ENCODE assay signal across 11 cellular contexts in genomic region chr16:87305505-87306391, GRCh38. TPM values are rescaled to one million over a fixed set of nuclear protein-coding genes. Genes with fewer than 3 reads are reported as not detected.
DNase-seq lines count a peak whose midpoint lies in the region; ATAC-seq, FAIRE-seq and TF ChIP-seq lines count a peak whose summit lies in the region.
"Had no signal": no experiment of that assay in that cellular context is flagged by ENCODE, and none has a peak within 500 bp of the region (broad histone marks: within the 10 kb centered on the region; RNA-seq: fewer than 3 reads in every experiment).

No MANE protein-coding gene starts in this region.

- ATAC-seq in GM21526 (IDR thresholded peaks at IDR 0.05; ENCODE audit: low FRiP score, unreplicated experiment) (no peak), HG02623 (IDR thresholded peaks at IDR 0.05; ENCODE audit: unreplicated experiment) (no peak), GM21576 (IDR thresholded peaks at IDR 0.05; ENCODE audit: unreplicated experiment) (no peak)

- no peak for FAIRE-seq in H54 (lab: Jason Lieb, UNC)

- H3K4me3 Mint-ChIP-seq in neural crest cell, result no peak overlapping the region
- H3K4me3 Mint-ChIP-seq: activated CD4-positive, alpha-beta memory T cell treated with anti-CD3 and anti-CD28 coated beads for 36 hours had no signal

- TF ChIP-seq CTCF in neural crest cell (conservative IDR thresholded peaks at IDR 0.05), result peak; percentile 14

- H3K27ac Mint-ChIP-seq in neural crest cell (ENCODE audit: unreplicated experiment), result no peak overlapping the region
- H3K27ac Mint-ChIP-seq: activated CD4-positive, alpha-beta memory T cell treated with anti-CD3 and anti-CD28 coated beads for 36 hours had no signal

- TF ChIP-seq POLR2A in H54 (IDR thresholded peaks at IDR 0.05; ENCODE audit: low read depth, low read length), result no peak

- DNase-seq in DMS153 (lab: John Stamatoyannopoulos, UW) (peak; percentile 16), HuH-7 (ENCODE audit: low spot score) (peak; percentile 59), ecto neural progenitor cell (ENCODE audit: low spot score) (peak; percentile 56), neural crest cell (ENCODE audit: low read depth, low spot score) (no peak), H54 (ENCODE audit: insufficient read length, low spot score) (no peak)
- DNase-seq: activated CD4-positive, alpha-beta memory T cell treated with anti-CD3 and anti-CD28 coated beads for 36 hours; NCI-H2081 treated with DMSO at 0.1 percent for 48 hours; SJCRH30 had no signal

- H3K27me3 Mint-ChIP-seq in neural crest cell (ENCODE audit: low read depth), result no peaks in the 10 kb centered on the region
- H3K27me3 Mint-ChIP-seq: activated CD4-positive, alpha-beta memory T cell treated with anti-CD3 and anti-CD28 coated beads for 36 hours had no signal

- peaks cover 3% of the 10 kb centered on the region for H3K9me3 Mint-ChIP-seq in neural crest cell

- no peaks in the 10 kb centered on the region for H3K4me1 Mint-ChIP-seq in neural crest cell

- H3K36me3 Mint-ChIP-seq in neural crest cell (ENCODE audit: low read depth), result peaks cover 7% of the 10 kb centered on the region

RNA-seq across cellular contexts. Expression of gene C16orf95, which starts 11.4 kb away (rescaled TPM):
- 6.8 and 8.8 TPM in 2 replicates for total RNA-seq in neural crest cell

Comparison
In these comparisons a context has a peak if more than half of its experiments do, and no peak if none do; other contexts are left out.
1. DNase-seq: peak in DMS153 (single experiment), HuH-7 (single experiment) and ecto neural progenitor cell (single experiment); none in neural crest cell (single experiment) and H54 (single experiment).